Comparison of ENCODE assay signal across 26 cellular contexts in genomic region chr7:101902680-101903504, GRCh38.
A peak's percentile ranks its signal among the peaks of the same experiment; 100 is the strongest.
DNase-seq lines count a peak whose midpoint lies in the region; ATAC-seq, FAIRE-seq and TF ChIP-seq lines count a peak whose summit lies in the region.
"Had no signal": no experiment of that assay in that cellular context is flagged by ENCODE, and none has a peak within 500 bp of the region (broad histone marks: within the 10 kb centered on the region; RNA-seq: fewer than 3 reads in every experiment).

No MANE protein-coding gene starts in this region.

- TF ChIP-seq POLR2A in K562 (conservative IDR thresholded peaks at IDR 0.05) (peak; percentile 74), uterus (IDR thresholded peaks at IDR 0.05) (no peak)

- no peak overlapping the region for H3K4me3 Mint-ChIP-seq in natural killer cell treated with Interleukin-12 subunit alpha and Interleukin-12 subunit beta and Interleukin-15 and Interleukin-18, amount 100 ng/mL, for 72 hours
- H3K4me3 Mint-ChIP-seq in natural killer cell, result no peak overlapping the region
- H3K4me3 Mint-ChIP-seq: activated naive CD4-positive, alpha-beta T cell treated with anti-CD3 and anti-CD28 coated beads for 36 hours; activated T-cell treated with anti-CD3 and anti-CD28 coated beads, Interleukin-2, amount 50 U/mL, for 4 hours had no signal

- CTCF ChIA-PET in K562 (lab: Yijun Ruan, JAX; ENCODE audit: low intra/inter-chr PET ratio), result no interaction called here

- no peak overlapping the region for H3K23ac ChIP-seq in mesenchymal stem cell (ENCODE audit: low read length in 2 of 2)

- peak; percentile 98 for FAIRE-seq in K562 (lab: Jason Lieb, UNC)
- FAIRE-seq: kidney had no signal

- H3K27ac Mint-ChIP-seq in natural killer cell treated with Interleukin-12 subunit alpha and Interleukin-12 subunit beta and Interleukin-15 and Interleukin-18, amount 100 ng/mL, for 72 hours, result no peak overlapping the region
- peak overlapping the region in 1 of 2 donors; percentile 50 for H3K27ac Mint-ChIP-seq in natural killer cell
- H3K27ac Mint-ChIP-seq: activated naive CD4-positive, alpha-beta T cell treated with anti-CD3 and anti-CD28 coated beads for 36 hours had no signal

- H3K14ac ChIP-seq in mesenchymal stem cell (ENCODE audit: low read length in 2 of 2), result no peak overlapping the region

- H3K27me3 ChIP-seq in K562 (ENCODE audit: control insufficient read depth in 2 of 2, insufficient read depth in 2 of 2, low read length in 2 of 2) (no peaks in the 10 kb centered on the region), mesenchymal stem cell (ENCODE audit: control insufficient read depth in 1 of 2, insufficient read depth in 1 of 2, low read length in 2 of 2) (no peaks in the 10 kb centered on the region), uterus (no peaks in the 10 kb centered on the region)
- H3K27me3 ChIP-seq: foreskin keratinocyte, upper lobe of left lung had no signal

- H3K4me2 ChIP-seq in K562 (ENCODE audit: insufficient read depth, low read length), result peak overlapping the region; percentile 76
- H3K4me2 ChIP-seq in mesenchymal stem cell (ENCODE audit: low read length, poor library complexity, severe bottlenecking), result no peak overlapping the region

- H3K36me3 Mint-ChIP-seq in natural killer cell treated with Interleukin-12 subunit alpha and Interleukin-12 subunit beta and Interleukin-15 and Interleukin-18, amount 100 ng/mL, for 72 hours, result no peaks in the 10 kb centered on the region
- H3K36me3 Mint-ChIP-seq in natural killer cell, result no peaks in the 10 kb centered on the region

- TF ChIP-seq CTCF in natural killer cell (IDR thresholded peaks at IDR 0.05) (no peak), K562 (IDR thresholded peaks at IDR 0.05 in 2 of 3, conservative IDR thresholded peaks at IDR 0.05 in 1 of 3; ENCODE audit: insufficient read depth in 2 of 3, low read depth in 1 of 3, low read length in 3 of 3) (no peak), uterus (IDR thresholded peaks at IDR 0.05) (no peak)

- peak; percentile 49 for DNase-seq in natural killer cell treated with Interleukin-12 subunit alpha and Interleukin-12 subunit beta and Interleukin-15 and Interleukin-18, amount 100 ng/mL, for 72 hours (ENCODE audit: low spot score)
- DNase-seq in natural killer cell, result no peak
- DNase-seq in K562 (ENCODE audit: extremely low read depth in 1 of 4, low spot score in 3 of 4), result peak; percentile 98 to 100 (median 98)
- DNase-seq in mesenchymal stem cell, result no peak
- DNase-seq in uterus, result no peak
- DNase-seq in dedifferentiated amniotic fluid mesenchymal stem cell (ENCODE audit: extremely low spot score), result no peak
- DNase-seq: activated CD4-positive, CD25-positive, alpha-beta regulatory T cell treated with anti-CD3 and anti-CD28 coated beads, Interleukin-2, amount 50 U/mL, for 72 hours; activated CD8-positive, alpha-beta memory T cell treated with anti-CD3 and anti-CD28 coated beads for 24 hours; activated naive CD4-positive, alpha-beta T cell treated with anti-CD3 and anti-CD28 coated beads for 36 hours; activated T-cell treated with anti-CD3 and anti-CD28 coated beads, Interleukin-2, amount 50 U/mL, for 4 hours; AML-193; amygdala; foreskin keratinocyte; GM23248; hypothalamus; kidney; NCI-H1105 treated with DMSO at 0.1 percent for 48 hours; NCI-H524 treated with DMSO at 0.1 percent for 48 hours; right cardiac atrium; stimulated activated CD4-positive, alpha-beta T cell treated with anti-CD3 and anti-CD28 coated beads, Interleukin-15, amount 100 ng/mL, for 24 hours; stimulated activated CD8-positive, alpha-beta memory T cell treated with anti-CD3 and anti-CD28 coated beads, Interleukin-4, amount 100 ng/mL, for 48 hours; T-helper 9 cell; upper lobe of left lung had no signal

- 17% methylated on average over 18 of the region's 18 CpGs for WGBS in K562 (ENCODE audit: insufficient coverage, low coverage, missing lambda C conversion rate)
- WGBS in mesenchymal stem cell, result 87% methylated on average over 14 of the region's 18 CpGs

- no TSS peak for BruUV-seq in K562 (replicated peaks; lab: Mats Ljungman, UMichigan)

- no peaks in the 10 kb centered on the region for H3K9me3 ChIP-seq in K562 (replicated peaks; ENCODE audit: control insufficient read depth, insufficient read depth, low read depth, low read length)
- H3K9me3 ChIP-seq in mesenchymal stem cell (ENCODE audit: control insufficient read depth, low read length), result no peaks in the 10 kb centered on the region
- no peaks in the 10 kb centered on the region for H3K9me3 ChIP-seq in uterus
- H3K9me3 ChIP-seq: upper lobe of left lung had no signal

- no peak overlapping the region for H2BK120ac ChIP-seq in mesenchymal stem cell (ENCODE audit: low read depth, low read length)

- no peak overlapping the region for H2BK5ac ChIP-seq in mesenchymal stem cell (ENCODE audit: low read depth, low read length, poor library complexity, severe bottlenecking)

- peak overlapping the region; percentile 2 for H4K91ac ChIP-seq in mesenchymal stem cell (ENCODE audit: low read length)

- H4K20me1 ChIP-seq in K562 (replicated peaks; ENCODE audit: control insufficient read depth, insufficient read depth, low read length), result peaks cover 4% of the 10 kb centered on the region; the same call in 1 of the 2 replicates

- in situ Hi-C loops in K562 (cut with MboI), result no loop called here

- no peak overlapping the region for H2AK5ac ChIP-seq in mesenchymal stem cell (ENCODE audit: low read length, severe bottlenecking)

- H3K9me3 Mint-ChIP-seq in natural killer cell treated with Interleukin-12 subunit alpha and Interleukin-12 subunit beta and Interleukin-15 and Interleukin-18, amount 100 ng/mL, for 72 hours, result no peaks in the 10 kb centered on the region
- H3K9me3 Mint-ChIP-seq in natural killer cell, result no peaks in the 10 kb centered on the region
- H3K9me3 Mint-ChIP-seq: activated naive CD4-positive, alpha-beta T cell treated with anti-CD3 and anti-CD28 coated beads for 36 hours; activated T-cell treated with anti-CD3 and anti-CD28 coated beads, Interleukin-2, amount 50 U/mL, for 4 hours had no signal

- peaks cover 24 to 37% of the 10 kb centered on the region in 2 experiments for H3K4me1 ChIP-seq in K562 (replicated peaks in 1 of 2; ENCODE audit: control insufficient read depth in 2 of 2, insufficient read depth in 2 of 2, low read length in 2 of 2)
- peaks cover 12% of the 10 kb centered on the region for H3K4me1 ChIP-seq in mesenchymal stem cell (ENCODE audit: control insufficient read depth, insufficient read depth, low read depth, low read length)
- H3K4me1 ChIP-seq in uterus, result peaks cover 3 to 5% of the 10 kb centered on the region in 2 donors
- H3K4me1 ChIP-seq: foreskin keratinocyte had no signal

- TF ChIP-seq EP300 in K562 (IDR thresholded peaks at IDR 0.05; ENCODE audit: low read length), result peak; percentile 92

- H3K27ac ChIP-seq in K562 (ENCODE audit: extremely low read depth, low read depth, low read length), result peak overlapping the region; percentile 90
- H3K27ac ChIP-seq in mesenchymal stem cell (ENCODE audit: low read length, poor library complexity, severe bottlenecking), result no peak overlapping the region
- H3K27ac ChIP-seq in uterus, result peak overlapping the region; percentile 88 to 90
- H3K27ac ChIP-seq: foreskin keratinocyte had no signal

- H3K4me3 ChIP-seq in K562 (peak overlapping the region; percentile 22; the same call in 1 of the 2 replicates), mesenchymal stem cell (ENCODE audit: insufficient read depth in 1 of 2, low read depth in 1 of 2, low read length in 2 of 2) (no peak overlapping the region), uterus (no peak overlapping the region)
- H3K4me3 ChIP-seq: GM23248, lung, upper lobe of left lung had no signal

- H3K4me1 Mint-ChIP-seq in natural killer cell treated with Interleukin-12 subunit alpha and Interleukin-12 subunit beta and Interleukin-15 and Interleukin-18, amount 100 ng/mL, for 72 hours (ENCODE audit: low read depth in 2 of 2), result peaks cover 15 to 26% of the 10 kb centered on the region in 2 donors
- H3K4me1 Mint-ChIP-seq in natural killer cell, result peaks cover 24 to 43% of the 10 kb centered on the region in 2 donors

- H4K8ac ChIP-seq in mesenchymal stem cell (ENCODE audit: low read length), result no peak overlapping the region

- H2AFZ ChIP-seq in K562 (ENCODE audit: low read depth, low read length) (peak overlapping the region; percentile 79), mesenchymal stem cell (ENCODE audit: low read depth, low read length) (no peak overlapping the region)
- H2AFZ ChIP-seq: GM23248 had no signal

- no peak for ATAC-seq in natural killer cell treated with Interleukin-12 subunit alpha and Interleukin-12 subunit beta and Interleukin-15 and Interleukin-18, amount 100 ng/mL, for 72 hours
- ATAC-seq in natural killer cell (no peak), K562 (peak; percentile 94), HG02852 (IDR thresholded peaks at IDR 0.05; ENCODE audit: unreplicated experiment) (no peak), HG02588 (IDR thresholded peaks at IDR 0.05; ENCODE audit: unreplicated experiment) (no peak)
- ATAC-seq: activated T-cell treated with anti-CD3 and anti-CD28 coated beads, Interleukin-2, amount 50 U/mL, for 4 hours; foreskin keratinocyte had no signal

- no peak overlapping the region for H2BK12ac ChIP-seq in mesenchymal stem cell (ENCODE audit: low read length in 2 of 2)

- H3K79me1 ChIP-seq in mesenchymal stem cell (replicated peaks; ENCODE audit: low read length, poor library complexity, severe bottlenecking), result peaks cover 70% of the 10 kb centered on the region

- H3K9ac ChIP-seq in K562 (ENCODE audit: insufficient read depth in 1 of 2, low read depth in 2 of 2, low read length in 2 of 2) (peak overlapping the region; percentile 74 to 87), mesenchymal stem cell (ENCODE audit: low read length) (no peak overlapping the region)
- H3K9ac ChIP-seq: GM23248 had no signal

- intact Hi-C loops in natural killer cell (cut with micrococcal nuclease) (no loop called here), K562 (cut with micrococcal nuclease) (loop anchor here (1.0 to 5.0 kb wide), 5 partner anchors 20 to 179 kb away; partner anchors contain the start of gene CUX1), uterus (cut with DNase I; ENCODE audit: low total_unique reads) (no loop called here)

- H3K79me2 ChIP-seq in K562 (ENCODE audit: control insufficient read depth, insufficient read depth, low read length), result peaks cover 91% of the 10 kb centered on the region

- POLR2A ChIA-PET in K562 (lab: Yijun Ruan, JAX), result interaction anchor here (0.5 to 1.8 kb wide), 9 partner anchors 9 to 1254 kb away, joined by 3 to 5 read pairs (median 3); no protein-coding TSS in a partner anchor

- peak in 1 of 2 experiments; percentile 18; a peak in 1 of 4 replicates for TF ChIP-seq RAD21 in K562 (CRISPR knock-in tag; conservative IDR thresholded peaks at IDR 0.05 in 1 of 2, IDR thresholded peaks at IDR 0.05 in 1 of 2)

- no peaks in the 10 kb centered on the region for H3K27me3 Mint-ChIP-seq in natural killer cell treated with Interleukin-12 subunit alpha and Interleukin-12 subunit beta and Interleukin-15 and Interleukin-18, amount 100 ng/mL, for 72 hours
- no peaks in the 10 kb centered on the region for H3K27me3 Mint-ChIP-seq in natural killer cell (ENCODE audit: low read depth in 2 of 2)

- H3K18ac ChIP-seq in mesenchymal stem cell (ENCODE audit: low read depth in 1 of 2, low read length in 2 of 2), result no peak overlapping the region

- H2BK15ac ChIP-seq in mesenchymal stem cell (ENCODE audit: low read depth, poor library complexity, severe bottlenecking), result no peak overlapping the region

- H3K9me1 ChIP-seq in K562 (ENCODE audit: control insufficient read depth, insufficient read depth, low read length), result no peaks in the 10 kb centered on the region

- H3K4ac ChIP-seq in mesenchymal stem cell (ENCODE audit: low read depth in 1 of 2, low read length in 2 of 2), result no peak overlapping the region

- H3K36me3 ChIP-seq in K562 (ENCODE audit: control insufficient read depth, insufficient read depth, low read length) (no peaks in the 10 kb centered on the region; the same call in 2 of the 3 replicates), mesenchymal stem cell (ENCODE audit: control insufficient read depth in 1 of 2, insufficient read depth in 2 of 2, low read depth in 1 of 2, low read length in 2 of 2) (peaks cover 0 to 10% of the 10 kb centered on the region in 2 experiments), uterus (no peaks in the 10 kb centered on the region)
- H3K36me3 ChIP-seq: upper lobe of left lung had no signal

Comparison
In these comparisons a context has a peak if more than half of its experiments do, and no peak if none do; other contexts are left out.
1. DNase-seq: peak in natural killer cell treated with Interleukin-12 subunit alpha and Interleukin-12 subunit beta and Interleukin-15 and Interleukin-18, amount 100 ng/mL, for 72 hours (single experiment) and K562 (4 of 4); none in natural killer cell (single experiment), mesenchymal stem cell (single experiment), uterus (0 of 2) and dedifferentiated amniotic fluid mesenchymal stem cell (single experiment).